In the genomic region with DNA sequence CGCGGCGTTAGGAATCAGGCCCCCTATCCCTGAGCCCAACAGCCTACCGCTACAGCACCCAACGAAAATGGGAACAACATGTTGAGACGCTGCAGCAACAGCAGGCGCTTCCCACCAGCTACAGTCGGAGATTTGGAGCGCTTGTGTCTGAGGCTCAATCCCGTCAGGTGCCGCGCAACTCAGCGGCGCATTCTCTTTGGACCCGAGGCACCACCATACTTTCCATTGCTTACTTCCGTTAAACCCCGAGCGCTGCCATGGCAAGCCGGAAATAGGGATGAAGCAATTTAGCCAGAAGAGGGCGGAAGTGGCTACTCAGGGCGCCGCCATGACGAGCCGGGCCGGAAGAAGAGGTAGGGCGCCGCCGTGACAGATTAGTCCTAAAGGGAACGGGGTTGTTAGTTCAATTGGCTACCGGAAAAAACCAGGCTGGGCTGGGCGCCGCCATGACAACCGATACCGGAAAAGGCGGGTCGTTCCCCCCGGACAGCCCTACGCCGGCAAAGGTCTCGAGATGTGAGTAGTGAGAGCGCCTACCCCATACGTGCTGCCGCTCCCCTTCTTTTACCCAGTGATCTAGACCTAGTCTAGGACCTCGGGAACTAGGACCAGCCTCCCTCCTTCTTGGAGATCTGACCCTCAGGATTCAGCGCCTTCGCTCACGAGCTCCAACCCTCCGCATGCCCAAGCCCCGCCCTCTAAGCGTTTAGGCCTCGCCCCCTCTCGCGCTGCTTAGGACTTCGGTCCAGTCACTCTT, we compare ENCODE assay signal across 8 cellular contexts. TPM values are rescaled to one million over a fixed set of nuclear protein-coding genes. Genes with fewer than 3 reads are reported as not detected.
A peak's percentile ranks its signal among the peaks of the same experiment; 100 is the strongest.
DNase-seq lines count a peak whose midpoint lies in the region; ATAC-seq and TF ChIP-seq lines count a peak whose summit lies in the region.

A gene with protein sequence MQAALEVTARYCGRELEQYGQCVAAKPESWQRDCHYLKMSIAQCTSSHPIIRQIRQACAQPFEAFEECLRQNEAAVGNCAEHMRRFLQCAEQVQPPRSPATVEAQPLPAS (plus strand): TSS at position 476 of the 757 bp plus-strand sequence. CDS start 39 bp downstream, at position 515.

- 0% methylated on average over 24 of the region's 54 CpGs; no CpG with 5 or more reads in 1 of the 2 experiments for WGBS in IMR-90 (ENCODE audit: extremely low coverage in 2 of 2, insufficient read length in 1 of 2), 2 experiments

- peak; percentile 91 for ATAC-seq in GM21529 (IDR thresholded peaks at IDR 0.05; ENCODE audit: unreplicated experiment)
- peak; percentile 89 for ATAC-seq in IMR-90 (ENCODE audit: low read depth)

- peaks cover 14% of the 10 kb centered on the region for H3K9me1 ChIP-seq in IMR-90 (ENCODE audit: insufficient read depth, low read length)

- peak within 1 kb of the TSS; percentile 78; the same call in 1 of the 2 replicates for H2BK20ac ChIP-seq in IMR-90 (ENCODE audit: low read depth, low read length)

- peak; percentile 25; the same call in 1 of the 2 replicates for TF ChIP-seq CTCF in IMR-90 (conservative IDR thresholded peaks at IDR 0.05; ENCODE audit: low read depth, low read length)
- peak; percentile 25 for TF ChIP-seq CTCF in epithelial cell of proximal tubule (conservative IDR thresholded peaks at IDR 0.05; ENCODE audit: low read depth, low read length)

- H4K20me1 ChIP-seq in IMR-90 (ENCODE audit: insufficient read depth, low read length), result no peaks in the 10 kb centered on the region

- peak within 1 kb of the TSS; percentile 80 for H2BK5ac ChIP-seq in IMR-90 (ENCODE audit: low read depth, low read length, poor library complexity, severe bottlenecking)

- peak within 1 kb of the TSS; percentile 96 to 100 for H4K8ac ChIP-seq in IMR-90 (ENCODE audit: low read depth in 2 of 2, low read length in 2 of 2)

- CTCF ChIA-PET in IMR-90 (lab: Yijun Ruan, JAX), result interaction anchor here (0.5 to 1.3 kb wide), 5 partner anchors 16 to 406 kb away, joined by 3 to 4 read pairs (median 3); no protein-coding TSS in a partner anchor

- peak within 1 kb of the TSS; percentile 89 for H2AK5ac ChIP-seq in IMR-90 (ENCODE audit: low read depth, low read length)

- peak within 1 kb of the TSS; percentile 56 for H3K4me3 ChIP-seq in IMR-90 (ENCODE audit: insufficient read depth, low read depth, low read length)
- H3K4me3 ChIP-seq in epithelial cell of proximal tubule (ENCODE audit: low read depth, low read length), result peak within 1 kb of the TSS; percentile 98

- H3K79me1 ChIP-seq in IMR-90 (ENCODE audit: low read depth in 1 of 2, low read length in 2 of 2), result peaks cover 5 to 37% of the 10 kb centered on the region in 2 experiments

- in situ Hi-C loops in IMR-90 (cut with MboI; ENCODE audit: low sequenced_read_pairs), result no loop called here

- peak within 1 kb of the TSS; percentile 81 for H3K9ac ChIP-seq in IMR-90 (ENCODE audit: low read depth, low read length)

- no TSS peak for BruUV-seq in IMR-90 (replicated peaks; lab: Mats Ljungman, UMichigan)

- H3K4me2 ChIP-seq in IMR-90 (ENCODE audit: low read depth, low read length), result peak within 1 kb of the TSS; percentile 83

- peak within 1 kb of the TSS; percentile 98 for H3K56ac ChIP-seq in IMR-90 (ENCODE audit: extremely low read depth, insufficient read depth, low read length)

- peak within 1 kb of the TSS; percentile 100 for H3K23ac ChIP-seq in IMR-90 (ENCODE audit: low read depth, low read length)

- peak within 1 kb of the TSS; percentile 96 for H2AK9ac ChIP-seq in IMR-90 (replicated peaks; ENCODE audit: low read depth, low read length, poor library complexity)

- H3K9me3 ChIP-seq in IMR-90 (ENCODE audit: control insufficient read depth, insufficient read depth, low read length), result no peaks in the 10 kb centered on the region

- peak within 1 kb of the TSS; percentile 78 for H3K18ac ChIP-seq in IMR-90 (ENCODE audit: low read depth, low read length)

- H2BK120ac ChIP-seq in IMR-90 (ENCODE audit: low read depth, low read length), result peak within 1 kb of the TSS; percentile 92

- peak within 1 kb of the TSS; percentile 98 for H4K91ac ChIP-seq in IMR-90 (ENCODE audit: insufficient read depth, low read depth, low read length)

- H2BK15ac ChIP-seq in IMR-90 (ENCODE audit: low read depth, low read length), result peak within 1 kb of the TSS; percentile 88; the same call in 2 of the 3 replicates

- no peak for TF ChIP-seq RAD21 in IMR-90 (IDR thresholded peaks at IDR 0.05; ENCODE audit: low read length)

- H3K4ac ChIP-seq in IMR-90 (ENCODE audit: low read depth, low read length), result peak within 1 kb of the TSS; percentile 99

- dilution Hi-C loops in IMR-90 (cut with HindIII; ENCODE audit: low sequenced_read_pairs, unreplicated experiment), result no loop called here

- POLR2A ChIA-PET in IMR-90 (lab: Charles Lee; ENCODE audit: unreplicated experiment), result interaction anchor here (0.5 kb wide), 1 partner anchor 102 kb away, joined by 6 read pairs; no protein-coding TSS in a partner anchor

- peak; percentile 89 for TF ChIP-seq POLR2A in IMR-90 (IDR thresholded peaks at IDR 0.05; ENCODE audit: low read depth, low read length)

- H3K4me1 ChIP-seq in IMR-90 (ENCODE audit: control insufficient read depth, insufficient read depth, low read length), result peaks cover 6% of the 10 kb centered on the region

- peak within 1 kb of the TSS; percentile 84 for H3K27ac ChIP-seq in IMR-90 (ENCODE audit: insufficient read depth, low read length)

- peak; percentile 95 for DNase-seq in DMS 273 treated with DMSO at 0.1 percent for 48 hours (lab: John Stamatoyannopoulos, UW)
- peak; percentile 94 for DNase-seq in IMR-90
- DNase-seq in activated T-cell treated with anti-CD3 and anti-CD28 coated beads, Interleukin-2, amount 50 U/mL, for 1 hour, result peak; percentile 89
- peak; percentile 67 for DNase-seq in epithelial cell of proximal tubule (ENCODE audit: low read depth)
- DNase-seq in mucosa of gallbladder (ENCODE audit: low spot score), result peak; percentile 96
- peak; percentile 87 for DNase-seq in stimulated activated CD8-positive, alpha-beta memory T cell treated with anti-CD3 and anti-CD28 coated beads, Interleukin-4, amount 100 ng/mL, for 24 hours (ENCODE audit: low read depth)

- peaks cover 6% of the 10 kb centered on the region for H3K36me3 ChIP-seq in IMR-90 (ENCODE audit: control insufficient read depth, insufficient read depth, low read length)

- peak within 1 kb of the TSS; percentile 97 for H4K5ac ChIP-seq in IMR-90 (ENCODE audit: low read depth, low read length)

- no peaks in the 10 kb centered on the region for H3K27me3 ChIP-seq in IMR-90 (ENCODE audit: control insufficient read depth, insufficient read depth, low read length)

- peak within 1 kb of the TSS; percentile 100 for H2AFZ ChIP-seq in IMR-90 (replicated peaks; ENCODE audit: low read length, poor library complexity)

- intact Hi-C loops in IMR-90 (cut with micrococcal nuclease), result loop anchor here (5.0 kb wide), 1 partner anchor 143 kb away; no protein-coding TSS in a partner anchor

- H3K14ac ChIP-seq in IMR-90 (replicated peaks; ENCODE audit: low read depth, low read length), result peak within 1 kb of the TSS; percentile 99

TF ChIP-seq in IMR-90, 13 proteins besides CTCF, POLR2A, EP300 and RAD21 (continues in another document):
- TF ChIP-seq BHLHE40 (IDR thresholded peaks at IDR 0.05; ENCODE audit: low read depth, low read length), result 0 out of 2 replicates have a peak, but pooled peaks have one; percentile 33
- TF ChIP-seq USF2 (IDR thresholded peaks at IDR 0.05; ENCODE audit: low read depth, low read length), result 0 out of 2 replicates have a peak, but pooled peaks have one; percentile 9
- TF ChIP-seq CHD1 (IDR thresholded peaks at IDR 0.05; ENCODE audit: low read depth, low read length), result no peak
- TF ChIP-seq SMC3 (IDR thresholded peaks at IDR 0.05; ENCODE audit: low read depth, low read length), result no peak
- no peak for TF ChIP-seq RFX5 (IDR thresholded peaks at IDR 0.05; ENCODE audit: low read depth, low read length)
- no peak for TF ChIP-seq RCOR1 (IDR thresholded peaks at IDR 0.05; ENCODE audit: insufficient replicate concordance, low read length)
- no peak for TF ChIP-seq MAFK (IDR thresholded peaks at IDR 0.05; ENCODE audit: low read depth, low read length)
- peak; percentile 59; the same call in 1 of the 2 replicates for TF ChIP-seq MXI1 (IDR thresholded peaks at IDR 0.05; ENCODE audit: borderline replicate concordance, low read depth, low read length)

TF ChIP-seq in PFSK-1, 5 proteins besides CTCF, POLR2A, EP300 and RAD21 (continues in another document):
- TF ChIP-seq SIN3A (IDR thresholded peaks at IDR 0.05; ENCODE audit: borderline replicate concordance, insufficient read depth, low read length), result peak; percentile 33; the same call in 1 of the 2 replicates
- TF ChIP-seq REST (IDR thresholded peaks at IDR 0.05; ENCODE audit: insufficient read depth in 1 of 2, low read depth in 2 of 2, low read length in 2 of 2), result no peak
- TF ChIP-seq TAF1 (IDR thresholded peaks at IDR 0.05; ENCODE audit: borderline replicate concordance, insufficient read depth, low read length), result peak; percentile 77

RNA-seq across cellular contexts. Expression of the gene that starts here (rescaled TPM):
- total RNA-seq in IMR-90 (2012; rRNA removed), result 4.8 and 8.1 TPM in 2 replicates
- polyA plus RNA-seq in IMR-90 (2012; rRNA removed), result 40.1 and 46.2 TPM in 2 replicates
- polyA plus RNA-seq in IMR-90 (2012; cell fraction: cytosol; rRNA removed), result 79.8 and 84.7 TPM in 2 replicates
- 19.4 and 30.5 TPM in 2 replicates for polyA plus RNA-seq in IMR-90 (2012; cell fraction: nucleus; rRNA removed; ENCODE audit: low replicate concordance)
- polyA plus RNA-seq in PFSK-1 (2012; ENCODE audit: insufficient read length, low read depth), result 57.0 TPM
- 30.4 and 42.3 TPM in 2 replicates for total RNA-seq in epithelial cell of proximal tubule
- 40.3 TPM for total RNA-seq in mucosa of gallbladder

Comparison
In these comparisons a context has a peak if more than half of its experiments do, and no peak if none do; other contexts are left out.
1. Peak in every context shown above with its lines: DNase-seq, ATAC-seq, H3K4me3 ChIP-seq and H3K27ac ChIP-seq.